ENCODE assay signal across 9 cellular contexts in genomic region chr1:15246960-15247614, GRCh38. TPM values are rescaled to one million over a fixed set of nuclear protein-coding genes. Genes with fewer than 3 reads are reported as not detected.
DNase-seq lines count a peak whose midpoint lies in the region; ATAC-seq and TF ChIP-seq lines count a peak whose summit lies in the region.
"Had no signal": no experiment of that assay in that cellular context is flagged by ENCODE, and none has a peak within 500 bp of the region (broad histone marks: within the 10 kb centered on the region; RNA-seq: fewer than 3 reads in every experiment).

Gene FHAD1, plus strand, starts transcription at chr1:15247223. Its CDS starts 4,562 bp downstream, at chr1:15251785.

- H3K36me3 ChIP-seq in esophagus (ENCODE audit: control insufficient read depth in 2 of 2, insufficient read depth in 2 of 2, low read length in 1 of 2), result no peaks in the 10 kb centered on the region
- H3K36me3 ChIP-seq in stomach, result no peaks in the 10 kb centered on the region

- intact Hi-C loops in Right ventricle myocardium inferior (cut with DNase I) (no loop called here), cardiac septum (cut with DNase I) (no loop called here), stomach (cut with DNase I; ENCODE audit: low total_unique reads) (no loop called here)

- no peak for TF ChIP-seq EP300 in stomach (IDR thresholded peaks at IDR 0.05)

- WGBS in esophagus, 2 donors, result 6 to 7% methylated on average over 45 to 55 of the region's 55 CpGs
- WGBS in stomach, 5 donors, result 5 to 15% (median 7%) methylated on average over 19 to 55 of the region's 55 CpGs

- no peaks in the 10 kb centered on the region for H3K27me3 ChIP-seq in esophagus (ENCODE audit: control insufficient read depth in 1 of 2, insufficient read depth in 2 of 2, low read length in 2 of 2)
- peaks cover 0 to 8% (median 0%) of the 10 kb centered on the region in 3 donors for H3K27me3 ChIP-seq in stomach

- TF ChIP-seq POLR2A in stomach (IDR thresholded peaks at IDR 0.05), result no peak

- peak; percentile 66 for ATAC-seq in Right ventricle myocardium inferior

- H3K9me3 ChIP-seq in esophagus (ENCODE audit: control insufficient read depth in 2 of 2, insufficient read depth in 1 of 2, low read depth in 1 of 2, low read length in 1 of 2) (no peaks in the 10 kb centered on the region), stomach (no peaks in the 10 kb centered on the region)

- H3K4me3 ChIP-seq in esophagus (ENCODE audit: low read depth in 1 of 2, low read length in 2 of 2) (peak within 1 kb of the TSS; percentile 47), stomach (peak within 1 kb of the TSS; percentile 53 to 65 (median 58))

- DNase-seq in Right ventricle myocardium inferior (ENCODE audit: missing footprints) (peak; percentile 83), cardiac septum (ENCODE audit: low spot score) (no peak), NCI-H2196 treated with DMSO at 0.1 percent for 48 hours (lab: John Stamatoyannopoulos, UW; ENCODE audit: unreplicated experiment) (peak; percentile 42), activated T-cell treated with anti-CD3 and anti-CD28 coated beads for 24 hours (ENCODE audit: low read depth) (peak; percentile 30), myocyte (ENCODE audit: low read depth) (peak; percentile 10), stomach (peak; percentile 78), SKM-1 (lab: John Stamatoyannopoulos, UW; ENCODE audit: unreplicated experiment) (no peak)

- H3K27ac ChIP-seq in esophagus (ENCODE audit: low read depth in 2 of 2, low read length in 1 of 2), result peak within 1 kb of the TSS; percentile 34 to 47
- H3K27ac ChIP-seq in stomach, result peak within 1 kb of the TSS in 4 of 5 donors; percentile 34 to 82 (median 62)
- H3K27ac ChIP-seq: C4-2B had no signal

- no peak for TF ChIP-seq CTCF in stomach (IDR thresholded peaks at IDR 0.05)

- H3K4me1 ChIP-seq in esophagus (ENCODE audit: control insufficient read depth in 2 of 2, insufficient read depth in 2 of 2, low read length in 1 of 2), result peaks cover 0 to 4% of the 10 kb centered on the region in 2 donors
- H3K4me1 ChIP-seq in stomach, result peaks cover 9 to 57% (median 32%) of the 10 kb centered on the region in 4 donors

RNA-seq across cellular contexts. Expression of gene FHAD1, which starts in this region (rescaled TPM):
- total RNA-seq in Right ventricle myocardium inferior, result not detected
- 0.32 TPM for total RNA-seq in cardiac septum
- polyA plus RNA-seq in esophagus, result under 1 TPM; 0.04 to 0.16 TPM
- 0.99 and 6.8 TPM in 2 replicates for total RNA-seq in myocyte
- 0.10 TPM for polyA plus RNA-seq in myocyte (2012)
- total RNA-seq in stomach, result 1 to 10 TPM in 2 of 5 donors, under 1 TPM in 1, not detected in 2; 0.45 to 5.1 (median 2.9) TPM
- 1 to 10 TPM in 2 of 3 donors, under 1 TPM in 1; 0.38 to 1.7 (median 1.1) TPM for polyA plus RNA-seq in stomach

Comparison
In these comparisons a context has a peak if more than half of its experiments do, and no peak if none do; other contexts are left out.
1. Peak in DNase-seq and ATAC-seq in Right ventricle myocardium inferior; RNA of the gene not detected or under 1 TPM.
2. DNase-seq: peak in NCI-H2196 treated with DMSO at 0.1 percent for 48 hours (single experiment), activated T-cell treated with anti-CD3 and anti-CD28 coated beads for 24 hours (single experiment), myocyte (single experiment) and stomach (single experiment); none in cardiac septum (single experiment) and SKM-1 (single experiment).